ENCODE assay signal across 13 cellular contexts in the genomic region with DNA sequence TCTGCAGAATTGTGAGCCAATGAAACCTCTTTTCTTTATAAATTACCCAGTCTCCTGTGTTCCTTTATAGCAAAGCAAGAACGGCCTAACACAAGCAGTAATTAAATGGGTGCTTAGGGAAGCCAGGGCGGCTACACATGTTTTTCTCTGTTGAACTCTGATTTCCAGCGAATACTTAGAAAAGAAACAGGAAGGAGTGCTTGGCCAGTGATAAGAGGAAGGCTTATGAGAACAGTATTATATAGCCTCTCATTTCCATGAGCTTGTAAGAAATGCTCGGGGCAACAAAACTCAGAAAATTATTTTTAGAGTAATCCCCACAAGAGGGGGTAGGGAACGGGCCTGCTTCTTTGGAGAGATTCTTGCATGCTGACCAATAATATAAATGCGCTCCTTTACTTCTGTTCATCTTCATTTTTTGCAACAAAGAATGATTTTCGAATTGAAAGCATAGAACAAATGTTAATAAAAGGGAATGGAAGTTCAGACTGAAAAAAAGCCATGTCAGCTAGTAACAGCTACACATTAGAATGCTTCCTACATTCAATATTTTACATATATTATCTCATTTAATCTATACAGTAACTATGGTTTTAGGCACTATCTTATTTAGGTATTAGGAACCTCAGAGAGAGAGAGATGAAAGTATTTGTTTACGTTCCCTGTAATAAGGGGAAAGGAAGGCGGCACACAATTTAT.
"Had no signal": no experiment of that assay in that cellular context is flagged by ENCODE, and none has a peak within 500 bp of the region (broad histone marks: within the 10 kb centered on the region; RNA-seq: fewer than 3 reads in every experiment).

No MANE protein-coding gene starts in this region.

- H3K4me1 ChIP-seq: psoas muscle, sigmoid colon, suprapubic skin had no signal

- DNase-seq: activated T-cell treated with anti-CD3 and anti-CD28 coated beads, Interleukin-2, amount 50 U/mL, for 1 hour; central memory CD4-positive, alpha-beta T cell; cortex of kidney; effector memory CD8-positive, alpha-beta T cell; heart right ventricle; islet precursor cell; mesenchymal stem cell; psoas muscle; sigmoid colon; stimulated activated CD4-positive, alpha-beta T cell treated with anti-CD3 and anti-CD28 coated beads, Interleukin-2, amount 100 ng/mL, for 48 hours; stimulated activated naive CD4-positive, alpha-beta T cell treated with Interleukin-2 at 50 U/mL for 16 hours; T-helper 1 cell had no signal

- H3K27ac ChIP-seq: heart right ventricle, psoas muscle, sigmoid colon, suprapubic skin had no signal

- H3K4me3 ChIP-seq: heart right ventricle, psoas muscle, sigmoid colon, suprapubic skin had no signal

- H3K36me3 ChIP-seq: heart right ventricle, sigmoid colon, suprapubic skin had no signal

- H3K9me3 ChIP-seq: heart right ventricle, psoas muscle, sigmoid colon, suprapubic skin had no signal

- H3K27me3 ChIP-seq: heart right ventricle, sigmoid colon, suprapubic skin had no signal
